1 cellular context compared by ENCODE assay signal in the genomic region with DNA sequence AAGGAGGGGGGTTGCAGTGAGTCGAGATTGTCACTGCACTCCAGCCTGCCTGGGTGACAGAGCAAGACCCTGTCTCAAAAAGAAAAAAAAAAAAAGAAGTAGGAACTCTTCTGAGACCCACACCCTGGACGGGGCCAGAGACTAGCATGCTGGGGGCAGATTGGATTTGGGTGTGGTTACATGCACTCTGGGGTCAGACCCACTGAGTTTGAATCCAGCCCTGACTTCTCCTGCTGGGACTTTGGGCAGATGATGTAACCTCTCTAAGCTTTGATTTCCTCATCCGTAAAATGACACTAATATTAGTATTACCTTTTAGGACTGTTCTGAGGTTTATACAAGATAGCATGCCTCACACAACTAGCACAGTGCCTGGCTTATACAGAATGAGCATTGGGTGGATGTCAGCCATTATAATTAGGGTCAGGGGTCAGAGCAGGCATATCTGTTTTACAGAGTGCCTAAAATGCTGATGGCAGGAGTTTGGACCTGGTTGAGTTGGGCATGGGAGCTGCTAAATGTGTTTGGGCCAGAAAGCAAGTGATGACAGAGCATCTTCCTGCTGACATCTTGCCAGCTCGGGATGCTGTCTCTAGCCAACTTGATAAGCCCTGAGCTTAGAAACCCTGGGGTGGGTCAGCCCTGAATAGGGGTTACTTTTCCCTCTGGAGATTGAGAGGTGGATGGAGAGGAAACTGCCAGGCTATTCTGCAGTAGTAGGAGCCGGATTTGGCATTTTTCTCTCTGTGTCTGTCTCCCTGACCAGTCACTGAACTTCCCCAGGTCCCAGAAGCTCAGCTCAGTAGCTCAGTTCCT.
TF ChIP-seq lines count a peak whose summit lies in the region.

No MANE protein-coding gene starts in this region.

TF ChIP-seq in IMR-90, 13 proteins besides CTCF, POLR2A, EP300 and RAD21 (continued from another document):
- TF ChIP-seq CEBPB (IDR thresholded peaks at IDR 0.05; ENCODE audit: low read depth, low read length) = peak; percentile 47; the same call in 1 of the 2 replicates
